ENCODE assay signal across 5 cellular contexts in the genomic region with DNA sequence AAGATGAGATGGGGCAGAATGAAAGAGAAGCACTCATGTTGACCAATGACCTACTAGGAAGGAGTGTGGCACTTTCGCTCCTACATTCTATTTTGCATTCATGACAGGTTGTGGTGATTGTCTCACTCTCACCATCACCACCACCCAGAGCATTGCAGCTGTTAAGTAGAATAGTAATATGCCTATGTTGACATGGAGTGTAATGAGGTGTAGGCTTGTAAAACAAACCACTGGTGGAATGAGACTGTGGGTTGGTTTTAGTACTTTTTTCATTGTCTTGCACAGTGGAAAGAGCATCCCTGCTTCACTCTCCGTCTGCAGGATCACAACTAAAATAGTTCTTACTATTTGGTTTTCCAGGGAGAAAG.
"Had no signal": no experiment of that assay in that cellular context is flagged by ENCODE, and none has a peak within 500 bp of the region (broad histone marks: within the 10 kb centered on the region; RNA-seq: fewer than 3 reads in every experiment).

No MANE protein-coding gene starts in this region.

- H2AFZ ChIP-seq: GM23338 had no signal

- H3K4me2 ChIP-seq: GM23338 had no signal

- ATAC-seq: GM23338, K562 had no signal

- DNase-seq: H9, HCEC 1CT, IMR-90 had no signal

- H3K4me3 ChIP-seq: GM23338, K562 had no signal
